Comparison of ENCODE assay signal across 8 cellular contexts in genomic region chr4:7103031-7103598, GRCh38. TPM values are rescaled to one million over a fixed set of nuclear protein-coding genes. Genes with fewer than 3 reads are reported as not detected.
A peak's percentile ranks its signal among the peaks of the same experiment; 100 is the strongest.
DNase-seq lines count a peak whose midpoint lies in the region; ATAC-seq, FAIRE-seq and TF ChIP-seq lines count a peak whose summit lies in the region.

No MANE protein-coding gene starts in this region.

- intact Hi-C loops in Right ventricle myocardium superior (cut with DNase I): no loop called here
- intact Hi-C loops in pancreas (cut with DNase I): no loop called here
- intact Hi-C loops in tibial artery (cut with DNase I; ENCODE audit: low total_unique reads): no loop called here

- no peak overlapping the region for H3K27ac ChIP-seq in Karpas-422 (ENCODE audit: low read length)
- H3K27ac ChIP-seq in SK-N-SH (ENCODE audit: low read depth in 2 of 2, low read length in 1 of 2): peak overlapping the region; percentile 33 to 43; a peak in 2 of 4 replicates
- H3K27ac ChIP-seq in pancreas: peak overlapping the region; percentile 42 to 81 (median 70)
- peak overlapping the region; percentile 88 to 92 for H3K27ac ChIP-seq in tibial artery

- under 1% methylated on average over 17 of the region's 34 CpGs for WGBS in SK-N-SH (ENCODE audit: low lambda C conversion rate)
- 1% methylated on average over 32 to 34 of the region's 34 CpGs for WGBS in pancreas, 2 donors

- POLR2A ChIA-PET in SK-N-SH (lab: Yijun Ruan, JAX): interaction anchor here (1.1 kb wide), 1 partner anchor 35 kb away, joined by 3 read pairs; the partner anchor contains the start of gene GRPEL1

- H3K27me3 Mint-ChIP-seq in activated naive CD4-positive, alpha-beta T cell treated with anti-CD3 and anti-CD28 coated beads, Interleukin-2, amount 50 U/mL, for 24 hours: no peaks in the 10 kb centered on the region

- peak; percentile 5; the same call in 1 of the 2 replicates for TF ChIP-seq RAD21 in SK-N-SH (IDR thresholded peaks at IDR 0.05; ENCODE audit: low read length)

- peak overlapping the region; percentile 88 for H3K4me3 Mint-ChIP-seq in activated naive CD4-positive, alpha-beta T cell treated with anti-CD3 and anti-CD28 coated beads, Interleukin-2, amount 50 U/mL, for 24 hours

- H3K4me3 ChIP-seq in Karpas-422 (ENCODE audit: low read length) (peak overlapping the region; percentile 82), SK-N-SH (ENCODE audit: low read depth in 2 of 2, low read length in 1 of 2) (peak overlapping the region; percentile 68 to 82), pancreas (peak overlapping the region; percentile 16 to 69 (median 48)), tibial artery (peak overlapping the region; percentile 69 to 82)

- peaks cover 27% of the 10 kb centered on the region for H3K4me1 ChIP-seq in Karpas-422 (ENCODE audit: low read length)
- H3K4me1 ChIP-seq in SK-N-SH (ENCODE audit: control insufficient read depth in 1 of 2, insufficient read depth in 2 of 2, low read depth in 1 of 2, low read length in 1 of 2): peaks cover 7 to 21% of the 10 kb centered on the region in 2 experiments; a peak in 2 of 4 replicates
- H3K4me1 ChIP-seq in pancreas: peaks cover 0 to 11% (median 0%) of the 10 kb centered on the region in 3 donors
- peaks cover 0 to 33% (median 22%) of the 10 kb centered on the region in 4 donors for H3K4me1 ChIP-seq in tibial artery

- H4K20me1 ChIP-seq in Karpas-422 (ENCODE audit: insufficient read depth, low read depth, low read length): no peaks in the 10 kb centered on the region
- H4K20me1 ChIP-seq in SK-N-SH (ENCODE audit: insufficient read depth): no peaks in the 10 kb centered on the region

- CTCF ChIA-PET in SK-N-SH (lab: Yijun Ruan, JAX): interaction anchor here (0.6 to 2.8 kb wide), 17 partner anchors 8 to 320 kb away, joined by 3 to 14 read pairs (median 4); partner anchors contain the start of genes GRPEL1 and SORCS2

- H3K9me3 Mint-ChIP-seq in activated naive CD4-positive, alpha-beta T cell treated with anti-CD3 and anti-CD28 coated beads, Interleukin-2, amount 50 U/mL, for 24 hours: no peaks in the 10 kb centered on the region

- H3K27ac Mint-ChIP-seq in activated naive CD4-positive, alpha-beta T cell treated with anti-CD3 and anti-CD28 coated beads, Interleukin-2, amount 50 U/mL, for 24 hours: peak overlapping the region; percentile 63

- no peaks in the 10 kb centered on the region for H3K36me3 ChIP-seq in Karpas-422 (ENCODE audit: insufficient read depth, low read length)
- no peaks in the 10 kb centered on the region for H3K36me3 ChIP-seq in SK-N-SH (replicated peaks in 1 of 2; ENCODE audit: control insufficient read depth in 1 of 2, insufficient read depth in 2 of 2, low read length in 1 of 2)
- H3K36me3 ChIP-seq in pancreas: no peaks in the 10 kb centered on the region
- no peaks in the 10 kb centered on the region for H3K36me3 ChIP-seq in tibial artery

- H3K4me1 Mint-ChIP-seq in activated naive CD4-positive, alpha-beta T cell treated with anti-CD3 and anti-CD28 coated beads, Interleukin-2, amount 50 U/mL, for 24 hours: peaks cover 10% of the 10 kb centered on the region

- H3K9me3 ChIP-seq in Karpas-422 (ENCODE audit: low read length) (no peaks in the 10 kb centered on the region), SK-N-SH (no peaks in the 10 kb centered on the region), pancreas (no peaks in the 10 kb centered on the region), tibial artery (no peaks in the 10 kb centered on the region)

- H3K4me2 ChIP-seq in Karpas-422 (ENCODE audit: low read depth, low read length, poor library complexity, severe bottlenecking) (peak overlapping the region; percentile 99), SK-N-SH (peak overlapping the region; percentile 98)

- no peaks in the 10 kb centered on the region for H3F3A ChIP-seq in SK-N-SH (replicated peaks; ENCODE audit: insufficient read depth)

- H3K79me2 ChIP-seq in Karpas-422 (ENCODE audit: low read length): no peaks in the 10 kb centered on the region
- no peaks in the 10 kb centered on the region for H3K79me2 ChIP-seq in SK-N-SH (ENCODE audit: insufficient read depth)

- TF ChIP-seq EP300 in SK-N-SH (IDR thresholded peaks at IDR 0.05; ENCODE audit: borderline replicate concordance in 1 of 2, low read depth in 1 of 2, low read length in 1 of 2): no peak

- H3K9me2 ChIP-seq in Karpas-422 (replicated peaks; ENCODE audit: insufficient read depth, low read length) (no peaks in the 10 kb centered on the region), SK-N-SH (no peaks in the 10 kb centered on the region)

- ATAC-seq in GM21825 (IDR thresholded peaks at IDR 0.05; ENCODE audit: unreplicated experiment) (peak; percentile 70), Right ventricle myocardium superior (ENCODE audit: poor library complexity) (peak; percentile 97), pancreas (peak; percentile 91 to 97 (median 93))

- H3K27me3 ChIP-seq in Karpas-422 (ENCODE audit: low read length) (no peaks in the 10 kb centered on the region), SK-N-SH (ENCODE audit: insufficient read depth) (no peaks in the 10 kb centered on the region), pancreas (no peaks in the 10 kb centered on the region), tibial artery (no peaks in the 10 kb centered on the region)

- FAIRE-seq in pancreas (lab: Jason Lieb, UNC): no peak

- peak overlapping the region; percentile 89; the same call in 1 of the 2 replicates for H2AFZ ChIP-seq in Karpas-422 (ENCODE audit: low read length)
- H2AFZ ChIP-seq in SK-N-SH (ENCODE audit: low read depth): peak overlapping the region; percentile 97

- no peak; the same call in 1 of the 2 replicates for TF ChIP-seq CTCF in SK-N-SH (IDR thresholded peaks at IDR 0.05)
- no peak for TF ChIP-seq CTCF in pancreas (IDR thresholded peaks at IDR 0.05)
- TF ChIP-seq CTCF in tibial artery (IDR thresholded peaks at IDR 0.05): no peak

- peak; percentile 85 for DNase-seq in ELF-1 (ENCODE audit: low read depth, low spot score)
- peak; percentile 94 for DNase-seq in Karpas-422
- peak; percentile 98 for DNase-seq in SK-N-SH
- peak; percentile 96 for DNase-seq in Right ventricle myocardium superior
- DNase-seq in pancreas: peak; percentile 90 to 96 (median 94)
- peak; percentile 94 to 96 for DNase-seq in tibial artery

- H3K9ac ChIP-seq in Karpas-422 (ENCODE audit: low read length): peak overlapping the region; percentile 73
- peak overlapping the region; percentile 73 for H3K9ac ChIP-seq in SK-N-SH

- H3K36me3 Mint-ChIP-seq in activated naive CD4-positive, alpha-beta T cell treated with anti-CD3 and anti-CD28 coated beads, Interleukin-2, amount 50 U/mL, for 24 hours: no peaks in the 10 kb centered on the region

TF ChIP-seq in SK-N-SH, 30 proteins besides CTCF, POLR2A, EP300 and RAD21:
- TF ChIP-seq PBX3 (IDR thresholded peaks at IDR 0.05) (peak; percentile 76), YY1 (IDR thresholded peaks at IDR 0.05; ENCODE audit: low read depth) (peak; percentile 80), NFIC (IDR thresholded peaks at IDR 0.05; ENCODE audit: borderline replicate concordance) (peak; percentile 34; the same call in 1 of the 2 replicates), NRF1 (IDR thresholded peaks at IDR 0.05; ENCODE audit: low read depth, low read length) (no peak), POLR2AphosphoS5 (IDR thresholded peaks at IDR 0.05; ENCODE audit: low read depth, low read length) (peak; percentile 88), TEAD4 (IDR thresholded peaks at IDR 0.05; ENCODE audit: borderline replicate concordance, insufficient read depth) (no peak), TAF1 (IDR thresholded peaks at IDR 0.05; ENCODE audit: borderline replicate concordance, low read depth, low read length) (peak; percentile 54; the same call in 1 of the 2 replicates)

RNA-seq across cellular contexts. Expression of gene GRPEL1, which starts 35.3 kb away (rescaled TPM):
- total RNA-seq in Karpas-422 (2014; rRNA removed; shearing (Covaris generic); ENCODE audit: low replicate concordance): 19.4 and 37.4 TPM in 2 replicates
- polyA plus RNA-seq in SK-N-SH (2012; rRNA removed): 29.8 and 32.8 TPM in 2 replicates
- 40.0 and 49.0 TPM in 2 replicates for polyA plus RNA-seq in SK-N-SH (2012; cell fraction: cytosol; rRNA removed)
- 13.1 and 20.5 TPM in 2 replicates for polyA plus RNA-seq in SK-N-SH (2012; cell fraction: nucleus; rRNA removed)
- 60.2 TPM for total RNA-seq in Right ventricle myocardium superior
- 10 to 100 TPM in 5 of 6 donors, 1 to 10 TPM in 1; 9.5 to 15.6 (median 11.3) TPM for total RNA-seq in pancreas
- 10 to 100 TPM in 1 of 2 donors, 1 to 10 TPM in 1; 7.7 to 13.5 TPM for polyA plus RNA-seq in pancreas

RNA-seq across cellular contexts. Expression of gene TADA2B, which starts 59.9 kb away (rescaled TPM):
- total RNA-seq in Karpas-422 (2014; rRNA removed; shearing (Covaris generic); ENCODE audit: low replicate concordance): 12.8 and 23.4 TPM in 2 replicates
- polyA plus RNA-seq in SK-N-SH (2012; rRNA removed) (6.0 and 8.0 TPM in 2 replicates), pancreas (10 to 100 TPM in 1 of 2 donors, 1 to 10 TPM in 1; 9.6 to 11.0 TPM)
- polyA plus RNA-seq in SK-N-SH (2012; cell fraction: cytosol; rRNA removed): 7.2 and 8.0 TPM in 2 replicates
- 6.0 and 7.2 TPM in 2 replicates for polyA plus RNA-seq in SK-N-SH (2012; cell fraction: nucleus; rRNA removed)
- total RNA-seq in Right ventricle myocardium superior (35.5 TPM), pancreas (10 to 100 TPM; 14.0 to 26.2 (median 19.7) TPM)
